In the genomic region with DNA sequence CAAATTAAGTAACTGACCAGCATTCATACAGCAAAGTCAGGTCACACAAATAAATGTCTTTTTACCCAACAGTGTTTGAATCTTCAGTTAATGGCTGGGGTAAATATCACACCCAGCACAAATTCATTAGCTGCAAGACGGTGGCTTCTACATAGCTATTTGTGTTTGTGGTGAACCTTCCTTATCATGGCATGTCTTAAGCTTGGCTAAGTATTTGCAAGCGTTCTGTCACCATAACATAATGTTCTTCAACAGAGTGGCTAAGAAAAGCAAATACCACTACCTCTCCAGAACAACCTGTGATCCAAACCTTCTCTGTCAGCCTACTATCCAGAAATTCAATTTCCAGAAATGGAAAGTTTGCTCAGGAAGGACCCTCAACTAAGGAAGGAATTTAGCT, we compare ENCODE assay signal across 14 cellular contexts.
DNase-seq lines count a peak whose midpoint lies in the region; ATAC-seq, FAIRE-seq and TF ChIP-seq lines count a peak whose summit lies in the region.
"Had no signal": no experiment of that assay in that cellular context is flagged by ENCODE, and none has a peak within 500 bp of the region (broad histone marks: within the 10 kb centered on the region; RNA-seq: fewer than 3 reads in every experiment).

No MANE protein-coding gene starts in this region.

- TF ChIP-seq RAD21 in HepG2 (CRISPR knock-in tag; IDR thresholded peaks at IDR 0.05), result no peak

- no peak overlapping the region; a peak in 1 of 6 replicates for H3K4me3 ChIP-seq in HepG2 (replicated peaks in 1 of 3; ENCODE audit: insufficient read depth in 1 of 3, low read depth in 2 of 3, low read length in 3 of 3)
- H3K4me3 ChIP-seq in right lobe of liver, result no peak overlapping the region
- H3K4me3 ChIP-seq in WERI-Rb-1 (ENCODE audit: low read depth, low read length), result no peak overlapping the region
- H3K4me3 ChIP-seq in psoas muscle, result no peak overlapping the region
- H3K4me3 ChIP-seq: GM23338, SK-N-MC had no signal

- H3K4me1 Mint-ChIP-seq in chondrocyte (ENCODE audit: low read depth), result peaks cover 82% of the 10 kb centered on the region
- H3K4me1 Mint-ChIP-seq in stimulated activated effector memory CD8-positive, alpha-beta T cell treated with anti-CD3 and anti-CD28 coated beads, Interleukin-12 subunit alpha, Interleukin-12 subunit beta, amount 100 ng/mL, for 72 hours, result peaks cover 61% of the 10 kb centered on the region

- no peak overlapping the region for H3K4me3 Mint-ChIP-seq in chondrocyte (ENCODE audit: unreplicated experiment)
- peak overlapping the region; percentile 76 for H3K4me3 Mint-ChIP-seq in stimulated activated effector memory CD8-positive, alpha-beta T cell treated with anti-CD3 and anti-CD28 coated beads, Interleukin-12 subunit alpha, Interleukin-12 subunit beta, amount 100 ng/mL, for 72 hours
- H3K4me3 Mint-ChIP-seq: GM23338 had no signal

- H3K9me3 Mint-ChIP-seq in chondrocyte (ENCODE audit: low read depth), result no peaks in the 10 kb centered on the region
- no peaks in the 10 kb centered on the region for H3K9me3 Mint-ChIP-seq in stimulated activated effector memory CD8-positive, alpha-beta T cell treated with anti-CD3 and anti-CD28 coated beads, Interleukin-12 subunit alpha, Interleukin-12 subunit beta, amount 100 ng/mL, for 72 hours
- H3K9me3 Mint-ChIP-seq: GM23338 had no signal

- WGBS in HepG2 (ENCODE audit: low lambda C conversion rate), result 58% methylated on average over 2 of the region's 2 CpGs
- WGBS in right lobe of liver (ENCODE audit: insufficient coverage, low coverage, low lambda C conversion rate, missing lambda C conversion rate), result 90% methylated on average over 2 of the region's 2 CpGs
- 79 to 93% (median 83%) methylated on average over 2 of the region's 2 CpGs for WGBS in psoas muscle, 3 donors

- H2AFZ ChIP-seq in HepG2 (ENCODE audit: low read length), result no peak overlapping the region
- H2AFZ ChIP-seq: GM23338 had no signal

- no peaks in the 10 kb centered on the region for H3K79me2 ChIP-seq in HepG2 (ENCODE audit: insufficient read depth, low read length)

- H3K27me3 ChIP-seq in HepG2 (ENCODE audit: control insufficient read depth in 1 of 2, insufficient read depth in 2 of 2, low read length in 2 of 2), result no peaks in the 10 kb centered on the region
- no peaks in the 10 kb centered on the region for H3K27me3 ChIP-seq in right lobe of liver
- H3K27me3 ChIP-seq in WERI-Rb-1 (ENCODE audit: insufficient read depth, low read depth, severe bottlenecking), result no peaks in the 10 kb centered on the region
- peaks cover 0 to 2% (median 0%) of the 10 kb centered on the region in 3 donors for H3K27me3 ChIP-seq in psoas muscle (ENCODE audit: insufficient read depth in 3 of 3, low read length in 2 of 3)

- BruUV-seq in HepG2 (replicated peaks; lab: Mats Ljungman, UMichigan), result TSS peak; percentile 70

- H3K27ac ChIP-seq in HepG2 (ENCODE audit: extremely low read length, insufficient read depth, low read length) (no peak overlapping the region), right lobe of liver (no peak overlapping the region), RWPE1 (peak overlapping the region; percentile 79), WERI-Rb-1 (no peak overlapping the region), psoas muscle (no peak overlapping the region)
- H3K27ac ChIP-seq: SK-N-MC had no signal

- H4K20me1 ChIP-seq in HepG2 (ENCODE audit: insufficient read depth, low read length), result no peaks in the 10 kb centered on the region

- H3K36me3 Mint-ChIP-seq in chondrocyte (ENCODE audit: low read depth), result no peaks in the 10 kb centered on the region
- H3K36me3 Mint-ChIP-seq in stimulated activated effector memory CD8-positive, alpha-beta T cell treated with anti-CD3 and anti-CD28 coated beads, Interleukin-12 subunit alpha, Interleukin-12 subunit beta, amount 100 ng/mL, for 72 hours, result peaks cover 4% of the 10 kb centered on the region
- H3K36me3 Mint-ChIP-seq: CD4-positive, CD25-positive, alpha-beta regulatory T cell had no signal

- TF ChIP-seq CTCF in HepG2 (CRISPR knock-in tag; IDR thresholded peaks at IDR 0.05) (no peak), right lobe of liver (IDR thresholded peaks at IDR 0.05) (no peak), RWPE1 (conservative IDR thresholded peaks at IDR 0.05; ENCODE audit: low read depth) (no peak), chondrocyte (IDR thresholded peaks at IDR 0.05) (no peak), WERI-Rb-1 (IDR thresholded peaks at IDR 0.05; ENCODE audit: low read depth, low read length) (no peak), psoas muscle (IDR thresholded peaks at IDR 0.05) (no peak)

- POLR2A ChIA-PET in HepG2 (lab: Yijun Ruan, JAX) (interaction anchor here (1.1 to 1.7 kb wide), 2 partner anchors 13 to 29 kb away, joined by 6 to 8 read pairs; no protein-coding TSS in a partner anchor), RWPE1 (lab: Yijun Ruan, JAX; ENCODE audit: low non-redundant PET) (no interaction called here)

- H3K9me3 ChIP-seq in HepG2 (ENCODE audit: low read length) (no peaks in the 10 kb centered on the region), right lobe of liver (no peaks in the 10 kb centered on the region), WERI-Rb-1 (ENCODE audit: severe bottlenecking) (no peaks in the 10 kb centered on the region), psoas muscle (no peaks in the 10 kb centered on the region)

- TF ChIP-seq POLR2A in HepG2 (IDR thresholded peaks at IDR 0.05; ENCODE audit: insufficient read depth in 1 of 2, low read depth in 2 of 2, low read length in 2 of 2), result no peak
- no peak for TF ChIP-seq POLR2A in right lobe of liver (IDR thresholded peaks at IDR 0.05)

- no peaks in the 10 kb centered on the region for H3K36me3 ChIP-seq in HepG2 (replicated peaks in 1 of 2; ENCODE audit: control insufficient read depth in 1 of 2, insufficient read depth in 2 of 2, low read length in 2 of 2)
- H3K36me3 ChIP-seq in right lobe of liver, result no peaks in the 10 kb centered on the region
- H3K36me3 ChIP-seq in WERI-Rb-1, result no peaks in the 10 kb centered on the region
- H3K36me3 ChIP-seq in psoas muscle (ENCODE audit: insufficient read depth in 1 of 2, low read depth in 1 of 2), result no peaks in the 10 kb centered on the region

- no peak overlapping the region for H3K9ac ChIP-seq in HepG2 (ENCODE audit: insufficient read depth, low read depth, low read length)

- H3K27ac Mint-ChIP-seq in chondrocyte (ENCODE audit: unreplicated experiment), result peak overlapping the region; percentile 89
- H3K27ac Mint-ChIP-seq in stimulated activated effector memory CD8-positive, alpha-beta T cell treated with anti-CD3 and anti-CD28 coated beads, Interleukin-12 subunit alpha, Interleukin-12 subunit beta, amount 100 ng/mL, for 72 hours, result no peak overlapping the region
- H3K27ac Mint-ChIP-seq: GM23338 had no signal

- H3K4me2 ChIP-seq in HepG2 (ENCODE audit: low read depth, low read length), result peak overlapping the region; percentile 80
- H3K4me2 ChIP-seq: GM23338 had no signal

- peaks cover 60% of the 10 kb centered on the region for H3K4me1 ChIP-seq in HepG2 (ENCODE audit: insufficient read depth, low read length)
- H3K4me1 ChIP-seq in right lobe of liver, result peaks cover 0 to 16% (median 7%) of the 10 kb centered on the region in 4 donors
- H3K4me1 ChIP-seq in psoas muscle, result no peaks in the 10 kb centered on the region

- CTCF ChIA-PET in HepG2 (lab: Yijun Ruan, JAX; ENCODE audit: low intra/inter-chr PET ratio, low total read pairs), result no interaction called here
- CTCF ChIA-PET in RWPE1 (lab: Yijun Ruan, JAX), result no interaction called here

- H3K27me3 Mint-ChIP-seq in chondrocyte (ENCODE audit: low read depth), result no peaks in the 10 kb centered on the region
- H3K27me3 Mint-ChIP-seq: CD4-positive, CD25-positive, alpha-beta regulatory T cell had no signal

- in situ Hi-C loops in HepG2 (cut with HindIII; ENCODE audit: extremely low pct_ligation_motif_present, low pct_unique_long_range_greater_than_20kb), result no loop called here

- no peak for FAIRE-seq in HepG2 (lab: Jason Lieb, UNC)

- no peak for DNase-seq in HepG2 (ENCODE audit: low spot score)
- DNase-seq in right lobe of liver, result no peak
- no peak for DNase-seq in RWPE1 (ENCODE audit: low spot score)
- DNase-seq in chondrocyte (ENCODE audit: low spot score), result no peak
- no peak for DNase-seq in stimulated activated effector memory CD8-positive, alpha-beta T cell treated with anti-CD3 and anti-CD28 coated beads, Interleukin-12 subunit alpha, Interleukin-12 subunit beta, amount 100 ng/mL, for 72 hours (ENCODE audit: low spot score in 2 of 2)
- no peak for DNase-seq in WERI-Rb-1
- DNase-seq in psoas muscle, result no peak
- DNase-seq: CD4-positive, CD25-positive, alpha-beta regulatory T cell; Karpas-422; NCI-H1417 treated with DMSO at 0.1 percent for 48 hours; NCI-H2029 had no signal

- ATAC-seq in HepG2 (no peak), right lobe of liver (no peak), HG02678 (IDR thresholded peaks at IDR 0.05; ENCODE audit: unreplicated experiment) (no peak), psoas muscle (no peak)
- ATAC-seq in stimulated activated effector memory CD8-positive, alpha-beta T cell treated with anti-CD3 and anti-CD28 coated beads, Interleukin-12 subunit alpha, Interleukin-12 subunit beta, amount 100 ng/mL, for 72 hours, result no peak
- ATAC-seq: GM23338 had no signal

- TF ChIP-seq EP300 in HepG2 (IDR thresholded peaks at IDR 0.05; ENCODE audit: low read depth in 2 of 2, low read length in 2 of 2) (no peak), HepG2 (CRISPR knock-in tag; IDR thresholded peaks at IDR 0.05; ENCODE audit: borderline replicate concordance) (no peak)

- intact Hi-C loops in HepG2 (cut with micrococcal nuclease; ENCODE audit: unreplicated experiment), result loop anchor here (2.0 kb wide), 1 partner anchor 13 kb away; no protein-coding TSS in a partner anchor
- intact Hi-C loops in right lobe of liver (cut with DNase I), result no loop called here
- intact Hi-C loops in psoas muscle (cut with DNase I), result no loop called here

TF ChIP-seq in HepG2, 621 proteins besides CTCF, POLR2A, EP300 and RAD21:
- TF ChIP-seq ARNTL (CRISPR knock-in tag; IDR thresholded peaks at IDR 0.05) (0 out of 2 replicates have a peak, but pooled peaks have one; percentile 5), NFIB (CRISPR knock-in tag; IDR thresholded peaks at IDR 0.05; ENCODE audit: borderline replicate concordance) (no peak)
